In the genomic region with DNA sequence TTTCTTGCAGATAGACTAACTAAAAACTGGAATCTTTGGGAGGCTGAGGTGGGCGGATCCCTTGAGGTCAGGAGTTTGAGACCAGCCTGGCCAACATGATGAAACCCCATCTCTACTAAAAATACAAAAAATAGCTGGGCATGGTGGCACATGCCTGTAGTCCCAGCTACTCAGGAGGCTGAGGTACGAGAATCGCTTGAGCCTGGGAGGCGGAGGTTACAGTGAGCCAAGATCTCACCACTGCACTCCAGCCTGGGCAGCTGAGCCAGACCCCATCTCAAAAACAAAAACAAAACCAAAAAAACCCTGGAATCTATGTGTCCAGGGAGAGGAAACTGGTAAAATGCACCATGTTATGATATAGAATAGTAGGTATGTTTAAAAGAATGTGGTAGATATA, we compare ENCODE assay signal across 16 cellular contexts. TPM values are rescaled to one million over a fixed set of nuclear protein-coding genes. Genes with fewer than 3 reads are reported as not detected.
DNase-seq lines count a peak whose midpoint lies in the region; FAIRE-seq and TF ChIP-seq lines count a peak whose summit lies in the region.
"Not testable (repeated sequence)": the region's sequence is repeated elsewhere in the genome, so short reads cannot be mapped to it uniquely, and the experiment has no call there.
"Had no signal": no experiment of that assay in that cellular context is flagged by ENCODE, and none has a peak within 500 bp of the region (broad histone marks: within the 10 kb centered on the region; RNA-seq: fewer than 3 reads in every experiment).

No MANE protein-coding gene starts in this region.

- H3K4me3 Mint-ChIP-seq in activated T-cell treated with anti-CD3 and anti-CD28 coated beads, Interleukin-2, amount 50 U/mL, for 24 hours = not testable (repeated sequence)

- not testable (repeated sequence) for H3K79me1 ChIP-seq in H1 (ENCODE audit: low read depth, low read length)

- not testable (repeated sequence) for H3K4me1 Mint-ChIP-seq in activated T-cell treated with anti-CD3 and anti-CD28 coated beads, Interleukin-2, amount 50 U/mL, for 24 hours (ENCODE audit: low read depth)

- not testable (repeated sequence) for H2BK15ac ChIP-seq in H1 (ENCODE audit: low read length)

- H2BK20ac ChIP-seq in H1 (ENCODE audit: low read length) = not testable (repeated sequence)

- not testable (repeated sequence) for TF ChIP-seq CTCF in RWPE1 (conservative IDR thresholded peaks at IDR 0.05; ENCODE audit: low read depth); H1 (IDR thresholded peaks at IDR 0.05; ENCODE audit: control extremely low read depth in 1 of 3, insufficient read depth in 1 of 3, low read depth in 1 of 3, low read length in 3 of 3); left ventricle myocardium inferior (IDR thresholded peaks at IDR 0.05; ENCODE audit: borderline replicate concordance); spleen (IDR thresholded peaks at IDR 0.05 in 8 of 11, conservative IDR thresholded peaks at IDR 0.05 in 3 of 11)

- TF ChIP-seq POLR2A in H1 (IDR thresholded peaks at IDR 0.05; ENCODE audit: control extremely low read depth in 1 of 2, low read depth in 2 of 2, low read length in 2 of 2); spleen (IDR thresholded peaks at IDR 0.05): not testable (repeated sequence)

- H3K4me1 ChIP-seq in HUES48 (ENCODE audit: control insufficient read depth, insufficient read depth, low read length) (peaks cover 22% of the 10 kb centered on the region), H1 (replicated peaks in 1 of 4; ENCODE audit: control insufficient read depth in 3 of 4, insufficient read depth in 4 of 4, low read length in 3 of 4) (peaks cover 11 to 18% (median 15%) of the 10 kb centered on the region in 4 experiments), left ventricle myocardium inferior (peaks cover 25% of the 10 kb centered on the region), iPS-20b (ENCODE audit: insufficient read depth, low read length) (peaks cover 19% of the 10 kb centered on the region), spleen (peaks cover 0 to 34% (median 14%) of the 10 kb centered on the region in 6 donors)

- not testable (repeated sequence) for TF ChIP-seq RAD21 in H1 (IDR thresholded peaks at IDR 0.05 in 1 of 2, conservative IDR thresholded peaks at IDR 0.05 in 1 of 2; ENCODE audit: low read depth in 2 of 2, low read length in 2 of 2)

- H4K5ac ChIP-seq in H1 (ENCODE audit: insufficient read length, low read depth, low read length) = peak overlapping the region; percentile 33

- H3K56ac ChIP-seq in H1 (replicated peaks; ENCODE audit: insufficient read length, low read depth, low read length) = not testable (repeated sequence)

- peak overlapping the region; percentile 86 for H2BK120ac ChIP-seq in H1 (replicated peaks; ENCODE audit: low read depth, low read length)

- not testable (repeated sequence) for TF ChIP-seq EP300 in H1 (IDR thresholded peaks at IDR 0.05; ENCODE audit: borderline replicate concordance in 1 of 2, low read depth in 2 of 2, low read length in 2 of 2)

- H2BK12ac ChIP-seq in H1 (ENCODE audit: low read depth, low read length) = not testable (repeated sequence)

- H3K79me2 ChIP-seq in H1 (ENCODE audit: control insufficient read depth in 1 of 2, insufficient read depth in 2 of 2, low read length in 2 of 2) = not testable (repeated sequence)

- H3K23ac ChIP-seq in H1 (ENCODE audit: insufficient read length) = not testable (repeated sequence)

- not testable (repeated sequence) for H3K9me3 Mint-ChIP-seq in activated T-cell treated with anti-CD3 and anti-CD28 coated beads, Interleukin-2, amount 50 U/mL, for 24 hours

- H3K27ac ChIP-seq in HUES48 (ENCODE audit: low read depth, low read length) (peak overlapping the region; percentile 96), RWPE1 (peak overlapping the region; percentile 85), H1 (ENCODE audit: low read depth, low read length) (peak overlapping the region; percentile 22; the same call in 1 of the 2 replicates), left ventricle myocardium inferior (replicated peaks) (peak overlapping the region; percentile 73), iPS-20b (ENCODE audit: low read length) (peak overlapping the region; percentile 99), spleen (peak overlapping the region in 1 of 8 donors; percentile 69)

- H4K91ac ChIP-seq in H1 (replicated peaks; ENCODE audit: insufficient read length, low read length) = peak overlapping the region; percentile 52

- intact Hi-C loops in left ventricle myocardium inferior (cut with micrococcal nuclease) = not testable (repeated sequence)
- intact Hi-C loops in spleen (cut with DNase I; ENCODE audit: low total_unique reads) = loop anchor here (10.0 kb wide), 1 partner anchor 202 kb away; the partner anchor contains the start of gene ATG16L1

- not testable (repeated sequence) for H2BK5ac ChIP-seq in H1 (ENCODE audit: low read depth, low read length)

- not testable (repeated sequence) for DNase-seq in RWPE1 (ENCODE audit: low spot score); H1 (ENCODE audit: low read depth in 1 of 2, low spot score in 2 of 2); left ventricle myocardium inferior
- peak; percentile 8 for DNase-seq in activated T-cell treated with anti-CD3 and anti-CD28 coated beads, Interleukin-2, amount 50 U/mL, for 24 hours
- DNase-seq in spleen = peak; percentile 10
- DNase-seq in ureter (ENCODE audit: low spot score) = peak; percentile 6

- H3K4me3 ChIP-seq in HUES48 (ENCODE audit: low read depth, low read length); left ventricle myocardium inferior; spleen: not testable (repeated sequence)
- H3K4me3 ChIP-seq in H1 (ENCODE audit: extremely low read depth in 1 of 4, insufficient read depth in 2 of 4, low read depth in 3 of 4, low read length in 4 of 4) = peak overlapping the region in 1 of 4 experiments; percentile 61; a peak in 1 of 8 replicates
- H3K4me3 ChIP-seq in iPS-20b (ENCODE audit: low read length) = peak overlapping the region; percentile 83; the same call in 1 of the 2 replicates

- not testable (repeated sequence) for H3K4ac ChIP-seq in H1 (replicated peaks; ENCODE audit: insufficient read length, low read depth, low read length)

- H2AFZ ChIP-seq in H1 (ENCODE audit: low read length) = not testable (repeated sequence)

- H3K23me2 ChIP-seq in H1 (ENCODE audit: low read depth, low read length) = peaks cover 10% of the 10 kb centered on the region; the same call in 1 of the 2 replicates

- FAIRE-seq in H1 (lab: Jason Lieb, UNC) = not testable (repeated sequence)

- not testable (repeated sequence) for H3K27ac Mint-ChIP-seq in activated T-cell treated with anti-CD3 and anti-CD28 coated beads, Interleukin-2, amount 50 U/mL, for 24 hours

- H3K9me3 ChIP-seq in HUES48 (ENCODE audit: control insufficient read depth, insufficient read depth, low read length); H1 (ENCODE audit: insufficient read depth in 2 of 2, low read depth in 1 of 2, low read length in 1 of 2); left ventricle myocardium inferior (replicated peaks); iPS-20b (ENCODE audit: insufficient read depth, low read depth, low read length); spleen: not testable (repeated sequence)

- H3K36me3 Mint-ChIP-seq in activated T-cell treated with anti-CD3 and anti-CD28 coated beads, Interleukin-2, amount 50 U/mL, for 24 hours (ENCODE audit: low read depth) = not testable (repeated sequence)

- POLR2A ChIA-PET in RWPE1 (lab: Yijun Ruan, JAX; ENCODE audit: low non-redundant PET) = not testable (repeated sequence)
- POLR2A ChIA-PET in H1 (lab: Charles Lee; ENCODE audit: partially characterized antibody) = interaction anchor here (0.7 to 1.7 kb wide), 2 partner anchors 20 to 127 kb away, joined by 3 to 10 read pairs; partner anchors contain the start of gene NEU2

- H3K4me2 ChIP-seq in H1 (ENCODE audit: insufficient read depth in 1 of 2, low read depth in 2 of 2, low read length in 2 of 2) = peak overlapping the region in 1 of 2 experiments; percentile 96; a peak in 1 of 4 replicates

- not testable (repeated sequence) for H3K14ac ChIP-seq in H1 (ENCODE audit: insufficient read length)

- CTCF ChIA-PET in RWPE1 (lab: Yijun Ruan, JAX) = not testable (repeated sequence)
- CTCF ChIA-PET in H1 (lab: Charles Lee; ENCODE audit: partially characterized antibody) = interaction anchor here (1.1 to 5.1 kb wide), 15 partner anchors 8 to 200 kb away, joined by 3 to 47 read pairs (median 5); partner anchors contain the start of genes INPP5D, NEU2 and SNORC

- not testable (repeated sequence) for H2AK5ac ChIP-seq in H1 (ENCODE audit: low read depth, low read length)

- 83% methylated on average over 4 of the region's 4 CpGs; no CpG with 5 or more reads in 1 of the 2 experiments for WGBS in H1 (ENCODE audit: extremely low coverage in 1 of 2, insufficient coverage in 1 of 2, insufficient read length in 1 of 2, insufficient replicate concordance in 2 of 2, low coverage in 1 of 2, low lambda C conversion rate in 2 of 2, missing lambda C conversion rate in 1 of 2), 2 experiments
- 94 to 99% (median 98%) methylated on average over 4 of the region's 4 CpGs for WGBS in spleen, 5 donors

- not testable (repeated sequence) for H3K36me3 ChIP-seq in HUES48 (ENCODE audit: control insufficient read depth, insufficient read depth, low read length); H1 (ENCODE audit: control insufficient read depth in 2 of 4, insufficient read depth in 4 of 4, low read length in 3 of 4); left ventricle myocardium inferior; iPS-20b (ENCODE audit: insufficient read depth, low read depth, low read length); spleen

- not testable (repeated sequence) for H3K27me3 Mint-ChIP-seq in activated T-cell treated with anti-CD3 and anti-CD28 coated beads, Interleukin-2, amount 50 U/mL, for 24 hours

- H3K18ac ChIP-seq in H1 (ENCODE audit: extremely low read depth, low read length) = not testable (repeated sequence)

- not testable (repeated sequence) for H3K27me3 ChIP-seq in HUES48 (ENCODE audit: control insufficient read depth, insufficient read depth, low read length); H1 (replicated peaks in 1 of 4; ENCODE audit: control insufficient read depth in 3 of 4, extremely low read depth in 1 of 4, insufficient read depth in 3 of 4, low read length in 3 of 4); spleen (replicated peaks in 1 of 7)
- peaks cover 56% of the 10 kb centered on the region for H3K27me3 ChIP-seq in left ventricle myocardium inferior (ENCODE audit: low read depth)
- H3K27me3 ChIP-seq in iPS-20b (ENCODE audit: insufficient read depth, low read length) = peaks cover 16% of the 10 kb centered on the region

- not testable (repeated sequence) for H4K8ac ChIP-seq in H1 (ENCODE audit: extremely low read depth, insufficient read depth, low read length)

- not testable (repeated sequence) for H3K9ac ChIP-seq in HUES48 (ENCODE audit: low read depth, low read length); H1 (replicated peaks in 1 of 4; ENCODE audit: extremely low read depth in 1 of 4, low read depth in 3 of 4, low read length in 3 of 4)
- peak overlapping the region; percentile 89; the same call in 1 of the 2 replicates for H3K9ac ChIP-seq in iPS-20b (ENCODE audit: low read depth, low read length)

- H4K20me1 ChIP-seq in H1 (replicated peaks in 1 of 2; ENCODE audit: control insufficient read depth in 1 of 2, insufficient read depth in 2 of 2, low read length in 2 of 2) = not testable (repeated sequence)

RNA-seq across cellular contexts. Expression of gene INPP5D, which starts 7.6 kb away (rescaled TPM):
- 7.1 and 8.6 TPM in 2 replicates for total RNA-seq in H1 (2021; fragmentation: NEBNext Ultra II Directional; extraction: Animal tissue kit (Norgen Biotek cat#: 25700))
- polyA plus RNA-seq in H1 (2011; rRNA removed) (4.5 and 6.0 TPM in 2 replicates), spleen (10 to 100 TPM; 71.1 to 97.8 (median 97.4) TPM)
- 4.4 TPM for polyA plus RNA-seq in H1 (2011; cell fraction: cytosol; rRNA removed)
- 16.8 TPM for polyA plus RNA-seq in H1 (2011; cell fraction: nucleus; rRNA removed)
- 10.9 to 15.7 TPM (median 13.2 TPM) in 4 replicates for polyA plus RNA-seq in H1 (2012, experiment 1 of 2)
- polyA plus RNA-seq in H1 (2012, experiment 2 of 2) = 5.9 TPM
- polyA plus RNA-seq in H1 (2013, experiment 1 of 2) = 4.8 TPM
- polyA plus RNA-seq in H1 (2013, experiment 2 of 2) = 5.9 TPM
- 17.3 and 35.7 TPM in 2 replicates for polyA minus RNA-seq in H1 (2011; rRNA and poly(A)+ RNA removed)
- polyA minus RNA-seq in H1 (2011; cell fraction: cytosol; rRNA and poly(A)+ RNA removed) = 8.5 TPM
- 17.7 TPM for polyA minus RNA-seq in H1 (2011; cell fraction: nucleus; rRNA and poly(A)+ RNA removed)
- total RNA-seq in left ventricle myocardium inferior (4.9 TPM), spleen (100 to 1,000 TPM; 172 to 246 (median 186) TPM), ureter (43.4 TPM)
- total RNA-seq: Calu3, Daoy had no signal

RNA-seq across cellular contexts. Expression of gene NEU2, which starts 20.0 kb away (rescaled TPM):
- total RNA-seq in H1 (2021; fragmentation: NEBNext Ultra II Directional; extraction: Animal tissue kit (Norgen Biotek cat#: 25700)) = not detected in 2 replicates
- polyA plus RNA-seq in H1 (2011; rRNA removed) (0.12 TPM in 1 of 2 replicates, not detected in the other), spleen (not detected)
- not detected for polyA plus RNA-seq in H1 (2011; cell fraction: cytosol; rRNA removed)
- polyA plus RNA-seq in H1 (2011; cell fraction: nucleus; rRNA removed) = not detected
- not detected in 4 replicates for polyA plus RNA-seq in H1 (2012, experiment 1 of 2)
- not detected for polyA plus RNA-seq in H1 (2012, experiment 2 of 2)
- polyA plus RNA-seq in H1 (2013, experiment 1 of 2) = not detected
- not detected for polyA plus RNA-seq in H1 (2013, experiment 2 of 2)
- not detected in 2 replicates for polyA minus RNA-seq in H1 (2011; rRNA and poly(A)+ RNA removed)
- not detected for polyA minus RNA-seq in H1 (2011; cell fraction: cytosol; rRNA and poly(A)+ RNA removed)
- not detected for polyA minus RNA-seq in H1 (2011; cell fraction: nucleus; rRNA and poly(A)+ RNA removed)
- total RNA-seq in left ventricle myocardium inferior (not detected), spleen (not detected), ureter (not detected)
- total RNA-seq: A172; A673; Calu3; CD4-positive, alpha-beta memory T cell; Daoy; G401; H7 had no signal
- polyA plus RNA-seq: BJ; CD4-positive, alpha-beta memory T cell had no signal

RNA-seq across cellular contexts. Expression of gene NGEF, which starts 39.5 kb away (rescaled TPM):
- 3.2 and 7.9 TPM in 2 replicates for total RNA-seq in H1 (2021; fragmentation: NEBNext Ultra II Directional; extraction: Animal tissue kit (Norgen Biotek cat#: 25700))
- polyA plus RNA-seq in H1 (2011; rRNA removed) = 2.7 and 3.9 TPM in 2 replicates
- polyA plus RNA-seq in H1 (2011; cell fraction: cytosol; rRNA removed) = 4.9 TPM
- 6.5 TPM for polyA plus RNA-seq in H1 (2011; cell fraction: nucleus; rRNA removed)
- 5.9 to 9.5 TPM (median 6.5 TPM) in 4 replicates for polyA plus RNA-seq in H1 (2012, experiment 1 of 2)
- 9.2 TPM for polyA plus RNA-seq in H1 (2012, experiment 2 of 2)
- polyA plus RNA-seq in H1 (2013, experiment 1 of 2) = 2.5 TPM
- polyA plus RNA-seq in H1 (2013, experiment 2 of 2) = 2.3 TPM
- polyA minus RNA-seq in H1 (2011; rRNA and poly(A)+ RNA removed) = 3.0 and 6.8 TPM in 2 replicates
- 1.1 TPM for polyA minus RNA-seq in H1 (2011; cell fraction: cytosol; rRNA and poly(A)+ RNA removed)
- 2.1 TPM for polyA minus RNA-seq in H1 (2011; cell fraction: nucleus; rRNA and poly(A)+ RNA removed)
- 0.16 TPM for total RNA-seq in left ventricle myocardium inferior
- total RNA-seq in spleen = under 1 TPM in 3 of 7 donors, not detected in 4; 0.23 to 0.79 (median 0.43) TPM
- under 1 TPM in 2 of 3 donors, not detected in 1; 0.26 to 0.45 TPM for polyA plus RNA-seq in spleen
- 8.1 TPM for total RNA-seq in ureter
- total RNA-seq: CD4-positive, alpha-beta memory T cell had no signal
- polyA plus RNA-seq: CD4-positive, alpha-beta memory T cell had no signal
